Comparison of ENCODE assay signal across 8 cellular contexts in the genomic region with DNA sequence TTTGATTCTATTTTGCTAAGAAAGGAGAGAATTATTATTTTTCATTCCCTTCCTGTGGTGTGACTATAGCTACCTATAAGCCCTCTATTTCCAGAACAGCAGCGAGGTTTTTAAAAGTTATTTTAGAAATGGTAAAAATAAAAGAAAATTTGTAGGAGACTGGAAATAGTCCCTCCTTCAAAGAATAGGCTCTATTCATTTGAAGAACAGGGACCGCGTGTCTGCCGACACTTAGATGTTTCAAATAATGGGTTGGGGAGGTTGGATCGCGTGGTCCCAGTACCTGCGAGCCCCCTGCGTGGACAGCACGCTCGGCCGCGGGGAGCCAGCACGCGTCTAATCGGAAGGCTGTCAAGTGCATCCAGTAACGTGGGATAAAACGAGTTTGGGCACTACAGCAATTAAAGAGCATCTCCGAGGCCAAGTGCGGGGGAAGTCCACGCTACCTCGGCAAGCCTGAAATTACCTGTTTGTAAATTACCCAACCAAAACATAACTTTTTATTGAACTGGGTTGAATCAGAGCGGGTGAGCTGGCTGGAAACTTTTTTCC. TPM values are rescaled to one million over a fixed set of nuclear protein-coding genes. Genes with fewer than 3 reads are reported as not detected.
DNase-seq lines count a peak whose midpoint lies in the region; ATAC-seq and TF ChIP-seq lines count a peak whose summit lies in the region.

No MANE protein-coding gene starts in this region.

- TF ChIP-seq EP300 in SK-N-SH (IDR thresholded peaks at IDR 0.05; ENCODE audit: borderline replicate concordance in 1 of 2, low read depth in 1 of 2, low read length in 1 of 2), result no peak

- TF ChIP-seq POLR2A in heart left ventricle (IDR thresholded peaks at IDR 0.05), result no peak

- H3K4me3 ChIP-seq in SK-N-SH (ENCODE audit: low read depth in 2 of 2, low read length in 1 of 2) (peak overlapping the region; percentile 89 to 100), heart left ventricle (peak overlapping the region; percentile 57 to 88 (median 77))

- POLR2A ChIA-PET in SK-N-SH (lab: Yijun Ruan, JAX), result no interaction called here

- H3F3A ChIP-seq in SK-N-SH (replicated peaks; ENCODE audit: insufficient read depth), result peaks cover 7% of the 10 kb centered on the region

- H3K27ac ChIP-seq in 22Rv1, result peak overlapping the region; percentile 88
- peak overlapping the region; percentile 81 to 99 for H3K27ac ChIP-seq in SK-N-SH (ENCODE audit: low read depth in 2 of 2, low read length in 1 of 2)
- H3K27ac ChIP-seq in heart left ventricle, result peak overlapping the region; percentile 85 to 96 (median 92)

- TF ChIP-seq CTCF in 22Rv1 (IDR thresholded peaks at IDR 0.05) (no peak), SK-N-SH (IDR thresholded peaks at IDR 0.05) (no peak), heart left ventricle (IDR thresholded peaks at IDR 0.05) (no peak)

- no peaks in the 10 kb centered on the region for H3K9me2 ChIP-seq in SK-N-SH

- H3K79me2 ChIP-seq in SK-N-SH (ENCODE audit: insufficient read depth), result peaks cover 40% of the 10 kb centered on the region

- H3K27me3 ChIP-seq in SK-N-SH (ENCODE audit: insufficient read depth) (no peaks in the 10 kb centered on the region), heart left ventricle (peaks cover 0 to 36% (median 0%) of the 10 kb centered on the region in 9 donors)

- H4K20me1 ChIP-seq in SK-N-SH (ENCODE audit: insufficient read depth), result peaks cover 6% of the 10 kb centered on the region; the same call in 1 of the 2 replicates

- H3K36me3 ChIP-seq in SK-N-SH (replicated peaks in 1 of 2; ENCODE audit: control insufficient read depth in 1 of 2, insufficient read depth in 2 of 2, low read length in 1 of 2) (no peaks in the 10 kb centered on the region), heart left ventricle (no peaks in the 10 kb centered on the region)

- DNase-seq in SK-N-SH (peak; percentile 62), heart left ventricle (peak in 2 of 5 donors; percentile 16 to 28), sciatic nerve (ENCODE audit: low spot score) (peak; percentile 57), T-helper 9 cell (no peak)

- H3K9me3 ChIP-seq in SK-N-SH (no peaks in the 10 kb centered on the region), heart left ventricle (no peaks in the 10 kb centered on the region)

- intact Hi-C loops in heart left ventricle (cut with DNase I), result loop anchor here in 9 of 10 donors (2.0 to 10.0 kb wide), 11 partner anchors 24 to 278 kb away; no protein-coding TSS in a partner anchor
- intact Hi-C loops in sciatic nerve (cut with DNase I), result no loop called here

- ATAC-seq in GM18502 (IDR thresholded peaks at IDR 0.05; ENCODE audit: poor library complexity, unreplicated experiment) (peak; percentile 19), heart left ventricle (peak in 2 of 4 donors; percentile 4 to 9), sciatic nerve (peak; percentile 9), GM19395 (IDR thresholded peaks at IDR 0.05; ENCODE audit: unreplicated experiment) (no peak)
- no peak for ATAC-seq in activated CD4-positive, CD25-positive, alpha-beta regulatory T cell treated with anti-CD3 and anti-CD28 coated beads, Interleukin-2, amount 50 U/mL, for 24 hours

- peak overlapping the region; percentile 88 for H3K9ac ChIP-seq in SK-N-SH

- under 1% methylated on average over 22 of the region's 22 CpGs for WGBS in SK-N-SH (ENCODE audit: low lambda C conversion rate)
- WGBS in heart left ventricle, 4 donors, result 1 to 3% (median 2%) methylated on average over 22 of the region's 22 CpGs

- H2AFZ ChIP-seq in SK-N-SH (ENCODE audit: low read depth), result peak overlapping the region; percentile 54

- no peak for TF ChIP-seq RAD21 in SK-N-SH (IDR thresholded peaks at IDR 0.05; ENCODE audit: low read length)

- H3K4me2 ChIP-seq in SK-N-SH, result peak overlapping the region; percentile 90

- peaks cover 8 to 37% of the 10 kb centered on the region in 2 experiments; a peak in 3 of 4 replicates for H3K4me1 ChIP-seq in SK-N-SH (ENCODE audit: control insufficient read depth in 1 of 2, insufficient read depth in 2 of 2, low read depth in 1 of 2, low read length in 1 of 2)
- peaks cover 0 to 36% (median 11%) of the 10 kb centered on the region in 12 donors for H3K4me1 ChIP-seq in heart left ventricle

- CTCF ChIA-PET in SK-N-SH (lab: Yijun Ruan, JAX), result interaction anchor here (0.5 to 1.3 kb wide), 9 partner anchors 39 to 1620 kb away, joined by 3 to 5 read pairs (median 3); no protein-coding TSS in a partner anchor

TF ChIP-seq in SK-N-SH, 30 proteins besides CTCF, POLR2A, EP300 and RAD21:
- TF ChIP-seq MAX (IDR thresholded peaks at IDR 0.05; ENCODE audit: low read depth) (peak; percentile 80), NRF1 (IDR thresholded peaks at IDR 0.05; ENCODE audit: low read depth, low read length) (no peak), FOSL2 (IDR thresholded peaks at IDR 0.05; ENCODE audit: borderline replicate concordance, low read depth) (no peak), GABPA (IDR thresholded peaks at IDR 0.05; ENCODE audit: low read depth) (no peak), EZH2phosphoT487 (IDR thresholded peaks at IDR 0.05; ENCODE audit: borderline replicate concordance, low read depth) (no peak), ZBTB33 (IDR thresholded peaks at IDR 0.05; ENCODE audit: borderline replicate concordance, low read depth) (no peak), REST (IDR thresholded peaks at IDR 0.05; ENCODE audit: low read depth, low read length) (0 out of 2 replicates have a peak, but pooled peaks have one; percentile 19), MXI1 (IDR thresholded peaks at IDR 0.05; ENCODE audit: low read depth, low read length) (peak; percentile 88), FOXM1 (IDR thresholded peaks at IDR 0.05; ENCODE audit: low read depth) (no peak), SIN3A (IDR thresholded peaks at IDR 0.05; ENCODE audit: borderline replicate concordance, low read depth, low read length) (peak; percentile 49; the same call in 1 of the 2 replicates), RXRA (IDR thresholded peaks at IDR 0.05; ENCODE audit: borderline replicate concordance, low read depth) (no peak)
TF ChIP-seq in SK-N-SH: peak in this region for 4.

RNA-seq across cellular contexts. Expression of gene CACNA2D1, which starts 1.0 kb away (rescaled TPM):
- polyA plus RNA-seq in SK-N-SH (2012; rRNA removed) (3.4 and 4.8 TPM in 2 replicates), heart left ventricle (10 to 100 TPM; 13.5 to 20.9 TPM)
- polyA plus RNA-seq in SK-N-SH (2012; cell fraction: cytosol; rRNA removed), result 6.3 and 6.9 TPM in 2 replicates
- 3.0 and 7.5 TPM in 2 replicates for polyA plus RNA-seq in SK-N-SH (2012; cell fraction: nucleus; rRNA removed)
- total RNA-seq in heart left ventricle (100 to 1,000 TPM in 2 of 9 donors, 10 to 100 TPM in 7; 39.1 to 122 (median 60.9) TPM), sciatic nerve (16.9 TPM)

Comparison
In these comparisons a context has a peak if more than half of its experiments do, and no peak if none do; other contexts are left out.
1. ATAC-seq: peak in GM18502 (single experiment) and sciatic nerve (single experiment); none in GM19395 (single experiment) and activated CD4-positive, CD25-positive, alpha-beta regulatory T cell treated with anti-CD3 and anti-CD28 coated beads, Interleukin-2, amount 50 U/mL, for 24 hours (0 of 2).
2. Peak in every context shown above with its lines, with median percentiles within 50 percentile points of each other: H3K27ac ChIP-seq.